Comparison of ENCODE assay signal across 5 cellular contexts in genomic region chr2:17282245-17282644, GRCh38.
"Had no signal": no experiment of that assay in that cellular context is flagged by ENCODE, and none has a peak within 500 bp of the region (broad histone marks: within the 10 kb centered on the region; RNA-seq: fewer than 3 reads in every experiment).

No MANE protein-coding gene starts in this region.

- DNase-seq: IMR-90, KBM-7, KG1 had no signal

- H3K27ac ChIP-seq: HL-60 had no signal

- H3K4me3 ChIP-seq: K562 had no signal
